Comparison of ENCODE assay signal across 21 cellular contexts in the genomic region with DNA sequence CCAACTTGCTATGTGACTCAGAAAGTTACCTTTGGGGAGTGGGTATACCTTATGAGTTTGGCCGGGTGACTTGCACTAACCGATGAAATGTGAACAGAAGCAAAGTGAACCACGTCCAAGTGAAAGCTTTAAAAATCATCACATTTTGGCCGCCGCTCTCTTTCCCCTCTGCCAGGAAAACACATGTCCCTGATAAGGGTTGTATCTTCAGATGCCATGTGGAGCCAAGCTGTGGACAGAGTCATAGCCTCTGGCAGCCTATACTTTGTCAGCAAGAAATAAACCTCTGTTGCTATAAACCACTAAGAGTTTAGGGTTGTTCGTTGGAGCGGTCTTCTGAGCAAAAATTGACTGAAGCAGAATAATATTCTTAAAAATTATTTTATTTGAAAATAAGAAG.
A peak's percentile ranks its signal among the peaks of the same experiment; 100 is the strongest.
DNase-seq lines count a peak whose midpoint lies in the region; ATAC-seq and TF ChIP-seq lines count a peak whose summit lies in the region.
"Had no signal": no experiment of that assay in that cellular context is flagged by ENCODE, and none has a peak within 500 bp of the region (broad histone marks: within the 10 kb centered on the region; RNA-seq: fewer than 3 reads in every experiment).

No MANE protein-coding gene starts in this region.

- in situ Hi-C loops in GM13976 (cut with MboI; ENCODE audit: low sequenced_read_pairs, unreplicated experiment): no loop called here

- TF ChIP-seq CTCF in GM13976 (IDR thresholded peaks at IDR 0.05; ENCODE audit: borderline replicate concordance, control extremely low read depth, extremely low read depth, insufficient read depth, missing control alignments): no peak

- DNase-seq in AG08395 (ENCODE audit: low spot score) (peak; percentile 54), OCI-M1 (lab: John Stamatoyannopoulos, UW) (peak; percentile 85), fibroblast of gingiva (ENCODE audit: low read depth) (peak; percentile 13), left lobe of liver (ENCODE audit: low spot score) (no peak), GM13976 (ENCODE audit: low spot score) (no peak), kidney glomerular epithelial cell (lab: John Stamatoyannopoulos, UW) (no peak), MV-4-11 (lab: John Stamatoyannopoulos, UW) (no peak)
- no peak for DNase-seq in activated CD4-positive, alpha-beta T cell treated with anti-CD3 and anti-CD28 coated beads, Interleukin-2, amount 50 U/mL, for 4 hours
- DNase-seq: activated CD8-positive, alpha-beta T cell treated with anti-CD3 and anti-CD28 coated beads, Interleukin-2, amount 10 ng/mL, durations not matched to agents 7 days and 5 days; C1 segment of cervical spinal cord; EL; foreskin keratinocyte; hypothalamus; NCI-H1417 treated with DMSO at 0.1 percent for 48 hours; NCI-H2107; NCI-H524; RPMI8226; stimulated activated naive CD8-positive, alpha-beta T cell treated with anti-CD3 and anti-CD28 coated beads, Interleukin-15, amount 100 ng/mL, for 72 hours had no signal

- ATAC-seq in left lobe of liver: peak; percentile 52
- ATAC-seq: A549; activated CD4-positive, CD25-positive, alpha-beta regulatory T cell treated with anti-CD3 and anti-CD28 coated beads, Interleukin-2, amount 50 U/mL, for 24 hours; activated CD8-positive, alpha-beta T cell treated with anti-CD3 and anti-CD28 coated beads, Interleukin-2, amount 10 ng/mL, durations not matched to agents 7 days and 5 days; foreskin keratinocyte; GM23338; stimulated activated naive CD8-positive, alpha-beta T cell treated with anti-CD3 and anti-CD28 coated beads, Interleukin-15, amount 100 ng/mL, for 72 hours had no signal

Comparison
In these comparisons a context has a peak if more than half of its experiments do, and no peak if none do; other contexts are left out.
1. DNase-seq: peak in AG08395 (single experiment), OCI-M1 (single experiment) and fibroblast of gingiva (single experiment); none in left lobe of liver (single experiment), GM13976 (single experiment), activated CD4-positive, alpha-beta T cell treated with anti-CD3 and anti-CD28 coated beads, Interleukin-2, amount 50 U/mL, for 4 hours (0 of 2), kidney glomerular epithelial cell (single experiment) and MV-4-11 (single experiment).